ENCODE assay signal across 1 cellular context in genomic region chr19:34733826-34734600, GRCh38.
TF ChIP-seq lines count a peak whose summit lies in the region.

Gene ZNF181 (plus strand): TSS chr19:34734243. CDS start chr19:34735038, 795 bp downstream.

TF ChIP-seq in A549, 52 proteins besides CTCF, POLR2A, EP300 and RAD21 (continued from another document):
- no peak for TF ChIP-seq ELK1 (IDR thresholded peaks at IDR 0.05; ENCODE audit: low read depth, low read length)
- TF ChIP-seq MYC (IDR thresholded peaks at IDR 0.05; ENCODE audit: borderline replicate concordance, low read length) = peak; percentile 62; the same call in 1 of the 2 replicates
- peak; percentile 83; the same call in 1 of the 2 replicates for TF ChIP-seq EHF (CRISPR knock-in tag; IDR thresholded peaks at IDR 0.05)
- TF ChIP-seq KDM5A (IDR thresholded peaks at IDR 0.05) = peak; percentile 54; the same call in 1 of the 2 replicates
- peak; percentile 76 to 93 for TF ChIP-seq JUN (IDR thresholded peaks at IDR 0.05)
- no peak for TF ChIP-seq HES2 (IDR thresholded peaks at IDR 0.05)
- no peak for TF ChIP-seq NFE2L2 (conservative IDR thresholded peaks at IDR 0.05; ENCODE audit: low read length)
- TF ChIP-seq JUNB (IDR thresholded peaks at IDR 0.05) = no peak
- no peak for TF ChIP-seq MAFK (IDR thresholded peaks at IDR 0.05; ENCODE audit: partially characterized antibody)
- no peak for TF ChIP-seq CHD4 (IDR thresholded peaks at IDR 0.05; ENCODE audit: borderline replicate concordance)
- no peak for TF ChIP-seq CBX8 (IDR thresholded peaks at IDR 0.05)
- TF ChIP-seq MAX (IDR thresholded peaks at IDR 0.05) = peak; percentile 79
- peak; percentile 57; the same call in 1 of the 2 replicates for TF ChIP-seq RNF2 (IDR thresholded peaks at IDR 0.05; ENCODE audit: borderline replicate concordance, low read depth)
- peak; percentile 76 for TF ChIP-seq HOXB5 (CRISPR knock-in tag; IDR thresholded peaks at IDR 0.05)
- no peak for TF ChIP-seq NPAS2 (CRISPR knock-in tag; IDR thresholded peaks at IDR 0.05; ENCODE audit: borderline replicate concordance)
- TF ChIP-seq EHMT2 (IDR thresholded peaks at IDR 0.05; ENCODE audit: low read depth) = no peak
- no peak for TF ChIP-seq BHLHE40 (IDR thresholded peaks at IDR 0.05; ENCODE audit: low read depth, low read length)
- TF ChIP-seq SMC3 (IDR thresholded peaks at IDR 0.05) = peak; percentile 24; the same call in 1 of the 3 replicates
- no peak for TF ChIP-seq ZSCAN20 (CRISPR knock-in tag; IDR thresholded peaks at IDR 0.05)
- TF ChIP-seq HEYL (CRISPR knock-in tag; IDR thresholded peaks at IDR 0.05) = no peak
- no peak for TF ChIP-seq ZNF302 (CRISPR knock-in tag; IDR thresholded peaks at IDR 0.05)
- no peak for TF ChIP-seq SREBF2 (IDR thresholded peaks at IDR 0.05)
- no peak; the same call in 1 of the 2 replicates for TF ChIP-seq ATOH8 (CRISPR knock-in tag; IDR thresholded peaks at IDR 0.05; ENCODE audit: low read depth)
- no peak for TF ChIP-seq CBX2 (IDR thresholded peaks at IDR 0.05; ENCODE audit: borderline replicate concordance, low read depth)
- no peak for TF ChIP-seq NR3C1 (IDR thresholded peaks at IDR 0.05)
- TF ChIP-seq E2F6 (IDR thresholded peaks at IDR 0.05; ENCODE audit: borderline replicate concordance, low read depth) = peak; percentile 66; the same call in 1 of the 2 replicates
- TF ChIP-seq GATA3 (IDR thresholded peaks at IDR 0.05; ENCODE audit: borderline replicate concordance) = no peak
- no peak for TF ChIP-seq POLR2AphosphoS2 (conservative IDR thresholded peaks at IDR 0.05; ENCODE audit: low read length)
- no peak for TF ChIP-seq MAZ (IDR thresholded peaks at IDR 0.05; ENCODE audit: borderline replicate concordance, low read depth, low read length)
- TF ChIP-seq BCL3 (IDR thresholded peaks at IDR 0.05) = peak; percentile 65; the same call in 2 of the 3 replicates
- peak; percentile 78; the same call in 1 of the 2 replicates for TF ChIP-seq RARB (CRISPR knock-in tag; IDR thresholded peaks at IDR 0.05)
